2 cellular contexts compared by ENCODE assay signal in the genomic region with DNA sequence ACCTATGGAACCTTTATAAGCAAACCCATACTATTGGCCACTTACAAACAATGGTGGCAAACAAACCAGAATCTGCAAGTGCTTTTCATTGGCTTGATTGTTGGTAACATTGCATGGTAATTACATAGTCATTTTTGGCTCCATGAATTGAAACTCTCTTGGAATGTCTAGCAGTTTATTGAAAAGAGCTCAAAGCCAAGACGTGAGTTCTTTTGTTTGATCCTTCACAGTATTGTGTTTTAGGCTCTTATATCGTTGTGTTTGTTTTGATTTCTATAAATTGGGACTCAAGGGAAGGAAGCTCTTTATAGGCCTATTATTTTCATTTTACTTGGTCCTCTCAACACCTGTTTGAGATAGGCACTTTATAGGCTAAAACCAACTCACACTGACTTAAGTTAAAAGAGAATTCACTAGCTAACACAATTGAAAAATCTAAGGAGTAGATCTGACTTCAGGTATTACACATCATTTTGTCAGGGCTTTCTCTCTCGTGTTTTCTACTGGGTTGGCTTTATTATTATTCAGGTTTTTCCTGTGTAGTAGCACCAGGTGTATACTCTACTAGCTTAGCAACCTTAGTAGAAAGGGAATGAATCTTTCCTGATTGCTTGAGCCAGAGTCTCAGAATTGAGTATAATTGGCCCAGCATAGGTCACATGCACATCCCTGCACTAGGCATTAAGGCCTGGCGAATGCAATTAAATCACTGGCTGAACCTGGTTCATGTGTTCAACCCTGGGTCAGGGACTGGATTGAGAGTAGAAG.
TF ChIP-seq lines count a peak whose summit lies in the region.

No MANE protein-coding gene starts in this region.

TF ChIP-seq in HCT116, 20 proteins besides CTCF, POLR2A, EP300 and RAD21:
- TF ChIP-seq SIN3A (IDR thresholded peaks at IDR 0.05; ENCODE audit: low read depth) (no peak), YY1 (IDR thresholded peaks at IDR 0.05; ENCODE audit: extremely low read depth, insufficient replicate concordance, low read depth, low read length) (no peak), CEBPB (IDR thresholded peaks at IDR 0.05; ENCODE audit: low read depth) (no peak), EGR1 (IDR thresholded peaks at IDR 0.05; ENCODE audit: low read depth) (no peak), SRF (IDR thresholded peaks at IDR 0.05; ENCODE audit: low read depth) (no peak), TCF7L2 (IDR thresholded peaks at IDR 0.05; ENCODE audit: borderline replicate concordance, extremely low read depth, insufficient read depth, insufficient read length) (no peak), ZFX (IDR thresholded peaks at IDR 0.05) (no peak), POLR2AphosphoS5 (IDR thresholded peaks at IDR 0.05; ENCODE audit: low read depth, low read length) (no peak), JUND (IDR thresholded peaks at IDR 0.05) (no peak)
- TF ChIP-seq, protein P1, sequence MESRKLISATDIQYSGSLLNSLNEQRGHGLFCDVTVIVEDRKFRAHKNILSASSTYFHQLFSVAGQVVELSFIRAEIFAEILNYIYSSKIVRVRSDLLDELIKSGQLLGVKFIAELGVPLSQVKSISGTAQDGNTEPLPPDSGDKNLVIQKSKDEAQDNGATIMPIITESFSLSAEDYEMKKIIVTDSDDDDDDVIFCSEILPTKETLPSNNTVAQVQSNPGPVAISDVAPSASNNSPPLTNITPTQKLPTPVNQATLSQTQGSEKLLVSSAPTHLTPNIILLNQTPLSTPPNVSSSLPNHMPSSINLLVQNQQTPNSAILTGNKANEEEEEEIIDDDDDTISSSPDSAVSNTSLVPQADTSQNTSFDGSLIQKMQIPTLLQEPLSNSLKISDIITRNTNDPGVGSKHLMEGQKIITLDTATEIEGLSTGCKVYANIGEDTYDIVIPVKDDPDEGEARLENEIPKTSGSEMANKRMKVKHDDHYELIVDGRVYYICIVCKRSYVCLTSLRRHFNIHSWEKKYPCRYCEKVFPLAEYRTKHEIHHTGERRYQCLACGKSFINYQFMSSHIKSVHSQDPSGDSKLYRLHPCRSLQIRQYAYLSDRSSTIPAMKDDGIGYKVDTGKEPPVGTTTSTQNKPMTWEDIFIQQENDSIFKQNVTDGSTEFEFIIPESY (IDR thresholded peaks at IDR 0.05; ENCODE audit: extremely low read depth, insufficient replicate concordance, low read length) = no peak
- TF ChIP-seq, protein P2, sequence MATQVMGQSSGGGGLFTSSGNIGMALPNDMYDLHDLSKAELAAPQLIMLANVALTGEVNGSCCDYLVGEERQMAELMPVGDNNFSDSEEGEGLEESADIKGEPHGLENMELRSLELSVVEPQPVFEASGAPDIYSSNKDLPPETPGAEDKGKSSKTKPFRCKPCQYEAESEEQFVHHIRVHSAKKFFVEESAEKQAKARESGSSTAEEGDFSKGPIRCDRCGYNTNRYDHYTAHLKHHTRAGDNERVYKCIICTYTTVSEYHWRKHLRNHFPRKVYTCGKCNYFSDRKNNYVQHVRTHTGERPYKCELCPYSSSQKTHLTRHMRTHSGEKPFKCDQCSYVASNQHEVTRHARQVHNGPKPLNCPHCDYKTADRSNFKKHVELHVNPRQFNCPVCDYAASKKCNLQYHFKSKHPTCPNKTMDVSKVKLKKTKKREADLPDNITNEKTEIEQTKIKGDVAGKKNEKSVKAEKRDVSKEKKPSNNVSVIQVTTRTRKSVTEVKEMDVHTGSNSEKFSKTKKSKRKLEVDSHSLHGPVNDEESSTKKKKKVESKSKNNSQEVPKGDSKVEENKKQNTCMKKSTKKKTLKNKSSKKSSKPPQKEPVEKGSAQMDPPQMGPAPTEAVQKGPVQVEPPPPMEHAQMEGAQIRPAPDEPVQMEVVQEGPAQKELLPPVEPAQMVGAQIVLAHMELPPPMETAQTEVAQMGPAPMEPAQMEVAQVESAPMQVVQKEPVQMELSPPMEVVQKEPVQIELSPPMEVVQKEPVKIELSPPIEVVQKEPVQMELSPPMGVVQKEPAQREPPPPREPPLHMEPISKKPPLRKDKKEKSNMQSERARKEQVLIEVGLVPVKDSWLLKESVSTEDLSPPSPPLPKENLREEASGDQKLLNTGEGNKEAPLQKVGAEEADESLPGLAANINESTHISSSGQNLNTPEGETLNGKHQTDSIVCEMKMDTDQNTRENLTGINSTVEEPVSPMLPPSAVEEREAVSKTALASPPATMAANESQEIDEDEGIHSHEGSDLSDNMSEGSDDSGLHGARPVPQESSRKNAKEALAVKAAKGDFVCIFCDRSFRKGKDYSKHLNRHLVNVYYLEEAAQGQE (IDR thresholded peaks at IDR 0.05; ENCODE audit: low read depth) = no peak

TF ChIP-seq in HepG2, 621 proteins besides CTCF, POLR2A, EP300 and RAD21:
- TF ChIP-seq, protein P3, sequence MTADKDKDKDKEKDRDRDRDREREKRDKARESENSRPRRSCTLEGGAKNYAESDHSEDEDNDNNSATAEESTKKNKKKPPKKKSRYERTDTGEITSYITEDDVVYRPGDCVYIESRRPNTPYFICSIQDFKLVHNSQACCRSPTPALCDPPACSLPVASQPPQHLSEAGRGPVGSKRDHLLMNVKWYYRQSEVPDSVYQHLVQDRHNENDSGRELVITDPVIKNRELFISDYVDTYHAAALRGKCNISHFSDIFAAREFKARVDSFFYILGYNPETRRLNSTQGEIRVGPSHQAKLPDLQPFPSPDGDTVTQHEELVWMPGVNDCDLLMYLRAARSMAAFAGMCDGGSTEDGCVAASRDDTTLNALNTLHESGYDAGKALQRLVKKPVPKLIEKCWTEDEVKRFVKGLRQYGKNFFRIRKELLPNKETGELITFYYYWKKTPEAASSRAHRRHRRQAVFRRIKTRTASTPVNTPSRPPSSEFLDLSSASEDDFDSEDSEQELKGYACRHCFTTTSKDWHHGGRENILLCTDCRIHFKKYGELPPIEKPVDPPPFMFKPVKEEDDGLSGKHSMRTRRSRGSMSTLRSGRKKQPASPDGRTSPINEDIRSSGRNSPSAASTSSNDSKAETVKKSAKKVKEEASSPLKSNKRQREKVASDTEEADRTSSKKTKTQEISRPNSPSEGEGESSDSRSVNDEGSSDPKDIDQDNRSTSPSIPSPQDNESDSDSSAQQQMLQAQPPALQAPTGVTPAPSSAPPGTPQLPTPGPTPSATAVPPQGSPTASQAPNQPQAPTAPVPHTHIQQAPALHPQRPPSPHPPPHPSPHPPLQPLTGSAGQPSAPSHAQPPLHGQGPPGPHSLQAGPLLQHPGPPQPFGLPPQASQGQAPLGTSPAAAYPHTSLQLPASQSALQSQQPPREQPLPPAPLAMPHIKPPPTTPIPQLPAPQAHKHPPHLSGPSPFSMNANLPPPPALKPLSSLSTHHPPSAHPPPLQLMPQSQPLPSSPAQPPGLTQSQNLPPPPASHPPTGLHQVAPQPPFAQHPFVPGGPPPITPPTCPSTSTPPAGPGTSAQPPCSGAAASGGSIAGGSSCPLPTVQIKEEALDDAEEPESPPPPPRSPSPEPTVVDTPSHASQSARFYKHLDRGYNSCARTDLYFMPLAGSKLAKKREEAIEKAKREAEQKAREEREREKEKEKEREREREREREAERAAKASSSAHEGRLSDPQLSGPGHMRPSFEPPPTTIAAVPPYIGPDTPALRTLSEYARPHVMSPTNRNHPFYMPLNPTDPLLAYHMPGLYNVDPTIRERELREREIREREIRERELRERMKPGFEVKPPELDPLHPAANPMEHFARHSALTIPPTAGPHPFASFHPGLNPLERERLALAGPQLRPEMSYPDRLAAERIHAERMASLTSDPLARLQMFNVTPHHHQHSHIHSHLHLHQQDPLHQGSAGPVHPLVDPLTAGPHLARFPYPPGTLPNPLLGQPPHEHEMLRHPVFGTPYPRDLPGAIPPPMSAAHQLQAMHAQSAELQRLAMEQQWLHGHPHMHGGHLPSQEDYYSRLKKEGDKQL (CRISPR knock-in tag; IDR thresholded peaks at IDR 0.05; ENCODE audit: low read depth) = no peak
- TF ChIP-seq ZFY (CRISPR knock-in tag; IDR thresholded peaks at IDR 0.05) = no peak
- no peak for TF ChIP-seq IKZF4 (CRISPR knock-in tag; IDR thresholded peaks at IDR 0.05; ENCODE audit: borderline replicate concordance, low read depth, not compliant biosample characterization)
- TF ChIP-seq ZNF605 (CRISPR knock-in tag; IDR thresholded peaks at IDR 0.05) = no peak
- TF ChIP-seq, protein P4, sequence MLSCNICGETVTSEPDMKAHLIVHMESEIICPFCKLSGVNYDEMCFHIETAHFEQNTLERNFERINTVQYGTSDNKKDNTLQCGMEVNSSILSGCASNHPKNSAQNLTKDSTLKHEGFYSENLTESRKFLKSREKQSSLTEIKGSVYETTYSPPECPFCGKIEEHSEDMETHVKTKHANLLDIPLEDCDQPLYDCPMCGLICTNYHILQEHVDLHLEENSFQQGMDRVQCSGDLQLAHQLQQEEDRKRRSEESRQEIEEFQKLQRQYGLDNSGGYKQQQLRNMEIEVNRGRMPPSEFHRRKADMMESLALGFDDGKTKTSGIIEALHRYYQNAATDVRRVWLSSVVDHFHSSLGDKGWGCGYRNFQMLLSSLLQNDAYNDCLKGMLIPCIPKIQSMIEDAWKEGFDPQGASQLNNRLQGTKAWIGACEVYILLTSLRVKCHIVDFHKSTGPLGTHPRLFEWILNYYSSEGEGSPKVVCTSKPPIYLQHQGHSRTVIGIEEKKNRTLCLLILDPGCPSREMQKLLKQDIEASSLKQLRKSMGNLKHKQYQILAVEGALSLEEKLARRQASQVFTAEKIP (CRISPR knock-in tag; IDR thresholded peaks at IDR 0.05; ENCODE audit: borderline replicate concordance) = no peak
- no peak for TF ChIP-seq IKZF1 (IDR thresholded peaks at IDR 0.05)
- TF ChIP-seq ZNF850 (CRISPR knock-in tag; conservative IDR thresholded peaks at IDR 0.05) = no peak
- no peak for TF ChIP-seq ZSCAN30 (CRISPR knock-in tag; IDR thresholded peaks at IDR 0.05)
- TF ChIP-seq CENPT (CRISPR knock-in tag; IDR thresholded peaks at IDR 0.05; ENCODE audit: low read depth) = no peak
- no peak for TF ChIP-seq ZNF816 (CRISPR knock-in tag; IDR thresholded peaks at IDR 0.05; ENCODE audit: borderline replicate concordance)
- TF ChIP-seq ADNP (CRISPR knock-in tag; IDR thresholded peaks at IDR 0.05) = no peak
- TF ChIP-seq MAF1 (CRISPR knock-in tag; IDR thresholded peaks at IDR 0.05; ENCODE audit: borderline replicate concordance) = no peak
- no peak for TF ChIP-seq SRSF4 (IDR thresholded peaks at IDR 0.05; ENCODE audit: low read depth, low read length, poor library complexity, severe bottlenecking)
TF ChIP-seq in HepG2: peak in this region for 0.
